ENCODE assay signal across 16 cellular contexts in genomic region chr9:87656485-87656884, GRCh38.
DNase-seq lines count a peak whose midpoint lies in the region; ATAC-seq and TF ChIP-seq lines count a peak whose summit lies in the region.
"Had no signal": no experiment of that assay in that cellular context is flagged by ENCODE, and none has a peak within 500 bp of the region (broad histone marks: within the 10 kb centered on the region; RNA-seq: fewer than 3 reads in every experiment).

No MANE protein-coding gene starts in this region.

- H2AFZ ChIP-seq in GM23338, result no peak overlapping the region
- no peak overlapping the region for H2AFZ ChIP-seq in hepatocyte
- H2AFZ ChIP-seq in osteoblast (ENCODE audit: low read length), result peak overlapping the region; percentile 28
- no peak overlapping the region for H2AFZ ChIP-seq in trophoblast cell (ENCODE audit: insufficient read depth, low read length, poor library complexity)

- H3K36me3 ChIP-seq in GM23338 (ENCODE audit: insufficient read depth) (peaks cover 30% of the 10 kb centered on the region), brain microvascular endothelial cell (replicated peaks) (no peaks in the 10 kb centered on the region), hepatocyte (replicated peaks; ENCODE audit: insufficient read depth, low read depth) (no peaks in the 10 kb centered on the region), osteoblast (ENCODE audit: insufficient read depth, low read length) (peaks cover 3% of the 10 kb centered on the region), SJCRH30 (peaks cover 27% of the 10 kb centered on the region), trophoblast cell (ENCODE audit: control insufficient read depth in 1 of 2, insufficient read depth in 2 of 2, low read length in 2 of 2) (peaks cover 22 to 28% of the 10 kb centered on the region in 2 experiments)
- H3K36me3 ChIP-seq: prostate gland had no signal

- no peaks in the 10 kb centered on the region for H3K9me2 ChIP-seq in GM23338 (ENCODE audit: insufficient read depth)
- H3K9me2 ChIP-seq in hepatocyte (replicated peaks; ENCODE audit: insufficient read depth), result no peaks in the 10 kb centered on the region

- no peak for TF ChIP-seq CTCF in GM23338 (conservative IDR thresholded peaks at IDR 0.05; ENCODE audit: low read depth in 2 of 2)
- TF ChIP-seq CTCF in brain microvascular endothelial cell (IDR thresholded peaks at IDR 0.05; ENCODE audit: low read depth, low read length, missing control alignments), result peak; percentile 32
- TF ChIP-seq CTCF in hepatocyte (IDR thresholded peaks at IDR 0.05; ENCODE audit: poor library complexity), result peak; percentile 33
- no peak for TF ChIP-seq CTCF in osteoblast (IDR thresholded peaks at IDR 0.05; ENCODE audit: extremely low read depth, low read depth, low read length)

- WGBS in hepatocyte (ENCODE audit: low lambda C conversion rate, missing lambda C conversion rate), result 58% methylated on average over 8 of the region's 8 CpGs
- no CpG with 5 or more reads among the region's 8 CpGs for WGBS in trophoblast cell (ENCODE audit: extremely low coverage, insufficient coverage, insufficient read length)

- peaks cover 15% of the 10 kb centered on the region for H3K4me1 Mint-ChIP-seq in GM23338
- H3K4me1 Mint-ChIP-seq: activated CD4-positive, alpha-beta memory T cell treated with anti-CD3 and anti-CD28 coated beads, Interleukin-2, amount 10 ng/mL, durations not matched to agents 7 days and 5 days had no signal

- H3K14ac ChIP-seq in trophoblast cell (ENCODE audit: low read length), result no peak overlapping the region

- H3K79me2 ChIP-seq in GM23338 (replicated peaks; ENCODE audit: insufficient read depth) (no peaks in the 10 kb centered on the region), hepatocyte (no peaks in the 10 kb centered on the region), osteoblast (ENCODE audit: insufficient read depth, low read length) (no peaks in the 10 kb centered on the region), trophoblast cell (ENCODE audit: control insufficient read depth, insufficient read depth, low read length, poor library complexity) (no peaks in the 10 kb centered on the region)

- H3K4me1 ChIP-seq in GM23338 (ENCODE audit: insufficient read depth), result no peaks in the 10 kb centered on the region
- H3K4me1 ChIP-seq in hepatocyte (ENCODE audit: insufficient read depth), result no peaks in the 10 kb centered on the region
- peaks cover 5% of the 10 kb centered on the region for H3K4me1 ChIP-seq in osteoblast (ENCODE audit: insufficient read depth, low read length)
- H3K4me1 ChIP-seq in SJCRH30, result no peaks in the 10 kb centered on the region
- peaks cover 5 to 9% of the 10 kb centered on the region in 2 experiments for H3K4me1 ChIP-seq in trophoblast cell (ENCODE audit: control insufficient read depth in 1 of 2, insufficient read depth in 2 of 2, low read length in 2 of 2)
- H3K4me1 ChIP-seq: BE2C, prostate gland had no signal

- H2BK5ac ChIP-seq in trophoblast cell (ENCODE audit: low read depth, low read length, poor library complexity), result no peak overlapping the region

- H3K79me1 ChIP-seq in trophoblast cell (ENCODE audit: low read length), result no peaks in the 10 kb centered on the region

- peak overlapping the region; percentile 90 for H3K27ac Mint-ChIP-seq in GM23338
- H3K27ac Mint-ChIP-seq: activated CD4-positive, alpha-beta memory T cell treated with anti-CD3 and anti-CD28 coated beads, Interleukin-2, amount 10 ng/mL, durations not matched to agents 7 days and 5 days had no signal

- H3K4me3 ChIP-seq in GM23338 (no peak overlapping the region), brain microvascular endothelial cell (ENCODE audit: low read depth, low read length) (no peak overlapping the region), hepatocyte (no peak overlapping the region), osteoblast (ENCODE audit: insufficient read depth, low read length) (peak overlapping the region; percentile 3), SJCRH30 (no peak overlapping the region), trophoblast cell (ENCODE audit: low read depth, low read length) (no peak overlapping the region)
- H3K4me3 ChIP-seq: prostate gland, upper lobe of left lung had no signal

- peaks cover 7% of the 10 kb centered on the region for H3K27me3 Mint-ChIP-seq in GM23338 (ENCODE audit: insufficient read depth, low read depth, poor library complexity)

- H3K9me3 ChIP-seq in hepatocyte (ENCODE audit: low read depth) (no peaks in the 10 kb centered on the region), osteoblast (ENCODE audit: low read depth, low read length) (no peaks in the 10 kb centered on the region), SJCRH30 (replicated peaks) (no peaks in the 10 kb centered on the region), trophoblast cell (ENCODE audit: insufficient read depth, low read depth, low read length) (peaks cover under 1% of the 10 kb centered on the region)
- H3K9me3 ChIP-seq: BE2C, prostate gland, upper lobe of left lung had no signal

- no peak for DNase-seq in GM23338 (ENCODE audit: low spot score)
- DNase-seq in brain microvascular endothelial cell, result peak; percentile 72
- DNase-seq in hepatocyte (ENCODE audit: low spot score), result no peak
- peak; percentile 73 for DNase-seq in osteoblast (ENCODE audit: insufficient read length, low spot score, missing footprints)
- no peak for DNase-seq in T-helper 9 cell
- no peak for DNase-seq in SJCRH30
- no peak for DNase-seq in NCI-H1417 treated with DMSO at 0.1 percent for 48 hours (lab: John Stamatoyannopoulos, UW)
- DNase-seq in trophoblast cell, result no peak
- DNase-seq: activated CD4-positive, alpha-beta memory T cell treated with anti-CD3 and anti-CD28 coated beads, Interleukin-2, amount 10 ng/mL, durations not matched to agents 7 days and 5 days; activated gamma-delta T cell; BE2C; DMS53; erythroblast; NCI-H2171 treated with DMSO at 0.1 percent for 48 hours had no signal

- H3K23ac ChIP-seq in trophoblast cell (ENCODE audit: low read length), result no peak overlapping the region

- H3K27ac ChIP-seq in GM23338 (ENCODE audit: low read depth) (peak overlapping the region; percentile 33; the same call in 1 of the 2 replicates), brain microvascular endothelial cell (no peak overlapping the region), hepatocyte (no peak overlapping the region), osteoblast (ENCODE audit: low read depth, low read length) (no peak overlapping the region), SJCRH30 (no peak overlapping the region), trophoblast cell (ENCODE audit: low read depth, low read length) (no peak overlapping the region)
- H3K27ac ChIP-seq: prostate gland, upper lobe of left lung had no signal

- H4K20me1 ChIP-seq in GM23338 (replicated peaks; ENCODE audit: insufficient read depth), result peaks cover 8% of the 10 kb centered on the region
- H4K20me1 ChIP-seq in hepatocyte (ENCODE audit: insufficient read depth, poor library complexity, severe bottlenecking), result no peaks in the 10 kb centered on the region
- no peaks in the 10 kb centered on the region for H4K20me1 ChIP-seq in osteoblast (ENCODE audit: insufficient read depth, low read length)

- peaks cover 82% of the 10 kb centered on the region for H3K36me3 Mint-ChIP-seq in GM23338 (ENCODE audit: low read depth)

- no peak for ATAC-seq in GM23338

- no peak overlapping the region for H3K9ac ChIP-seq in trophoblast cell (ENCODE audit: low read length)

- no peak overlapping the region for H4K91ac ChIP-seq in trophoblast cell (ENCODE audit: low read depth, low read length)

- no peak overlapping the region for H4K8ac ChIP-seq in trophoblast cell (ENCODE audit: low read depth, low read length)

- H3K27me3 ChIP-seq in GM23338 (ENCODE audit: insufficient read depth), result no peaks in the 10 kb centered on the region
- H3K27me3 ChIP-seq in brain microvascular endothelial cell (replicated peaks), result no peaks in the 10 kb centered on the region
- no peaks in the 10 kb centered on the region for H3K27me3 ChIP-seq in hepatocyte
- H3K27me3 ChIP-seq in osteoblast (ENCODE audit: insufficient read depth, low read length), result peaks cover 15% of the 10 kb centered on the region
- H3K27me3 ChIP-seq in SJCRH30, result no peaks in the 10 kb centered on the region
- H3K27me3 ChIP-seq in trophoblast cell (ENCODE audit: insufficient read depth, low read length), result no peaks in the 10 kb centered on the region
- H3K27me3 ChIP-seq: BE2C, upper lobe of left lung had no signal

- H3F3A ChIP-seq in GM23338 (replicated peaks; ENCODE audit: low read depth), result 0 out of 2 replicates have a peak, but pooled peaks cover 3% of the 10 kb centered on the region

- H2AK5ac ChIP-seq in trophoblast cell (ENCODE audit: low read length), result no peak overlapping the region

- H4K12ac ChIP-seq in trophoblast cell (ENCODE audit: low read depth, low read length), result no peak overlapping the region

- H3K4ac ChIP-seq in trophoblast cell (ENCODE audit: low read depth, low read length), result no peak overlapping the region

- no peak overlapping the region for H3K4me3 Mint-ChIP-seq in GM23338
- H3K4me3 Mint-ChIP-seq: activated CD4-positive, alpha-beta memory T cell treated with anti-CD3 and anti-CD28 coated beads, Interleukin-2, amount 10 ng/mL, durations not matched to agents 7 days and 5 days had no signal

- H2BK12ac ChIP-seq in trophoblast cell (ENCODE audit: low read length), result no peak overlapping the region

- no peak overlapping the region for H2BK120ac ChIP-seq in trophoblast cell (ENCODE audit: insufficient read depth, low read length, poor library complexity)

- H3K9me3 Mint-ChIP-seq in GM23338, result no peaks in the 10 kb centered on the region
- H3K9me3 Mint-ChIP-seq: activated CD4-positive, alpha-beta memory T cell treated with anti-CD3 and anti-CD28 coated beads, Interleukin-2, amount 10 ng/mL, durations not matched to agents 7 days and 5 days had no signal

- in situ Hi-C loops in brain microvascular endothelial cell (cut with HindIII; ENCODE audit: low pct_ligation_motif_present, low sequenced_read_pairs), result loop anchor here (25.0 kb wide), 1 partner anchor 319 kb away; no protein-coding TSS in a partner anchor

- H3K18ac ChIP-seq in trophoblast cell (ENCODE audit: low read length), result no peak overlapping the region

- H3K4me2 ChIP-seq in GM23338, result no peak overlapping the region
- no peak overlapping the region for H3K4me2 ChIP-seq in hepatocyte
- peak overlapping the region; percentile 25 for H3K4me2 ChIP-seq in osteoblast (ENCODE audit: insufficient read depth, low read length)
- no peak overlapping the region for H3K4me2 ChIP-seq in trophoblast cell (ENCODE audit: low read length)

TF ChIP-seq in GM23338, 12 proteins besides CTCF, POLR2A, EP300 and RAD21 (continues in another document):
- TF ChIP-seq, protein P1, sequence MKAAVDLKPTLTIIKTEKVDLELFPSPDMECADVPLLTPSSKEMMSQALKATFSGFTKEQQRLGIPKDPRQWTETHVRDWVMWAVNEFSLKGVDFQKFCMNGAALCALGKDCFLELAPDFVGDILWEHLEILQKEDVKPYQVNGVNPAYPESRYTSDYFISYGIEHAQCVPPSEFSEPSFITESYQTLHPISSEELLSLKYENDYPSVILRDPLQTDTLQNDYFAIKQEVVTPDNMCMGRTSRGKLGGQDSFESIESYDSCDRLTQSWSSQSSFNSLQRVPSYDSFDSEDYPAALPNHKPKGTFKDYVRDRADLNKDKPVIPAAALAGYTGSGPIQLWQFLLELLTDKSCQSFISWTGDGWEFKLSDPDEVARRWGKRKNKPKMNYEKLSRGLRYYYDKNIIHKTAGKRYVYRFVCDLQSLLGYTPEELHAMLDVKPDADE (IDR thresholded peaks at IDR 0.05), result no peak
- TF ChIP-seq CREB1 (CRISPR knock-in tag; IDR thresholded peaks at IDR 0.05; ENCODE audit: low read depth) (no peak), ZNF114 (CRISPR knock-in tag; IDR thresholded peaks at IDR 0.05) (no peak)

Comparison
In these comparisons a context has a peak if more than half of its experiments do, and no peak if none do; other contexts are left out.
1. DNase-seq: peak in brain microvascular endothelial cell (single experiment) and osteoblast (single experiment); none in GM23338 (single experiment), hepatocyte (single experiment), T-helper 9 cell (single experiment), SJCRH30 (0 of 2), NCI-H1417 treated with DMSO at 0.1 percent for 48 hours (single experiment) and trophoblast cell (0 of 2).
2. CTCF ChIP-seq: peak in brain microvascular endothelial cell (single experiment) and hepatocyte (single experiment); none in GM23338 (0 of 2) and osteoblast (single experiment).